In the genomic region with DNA sequence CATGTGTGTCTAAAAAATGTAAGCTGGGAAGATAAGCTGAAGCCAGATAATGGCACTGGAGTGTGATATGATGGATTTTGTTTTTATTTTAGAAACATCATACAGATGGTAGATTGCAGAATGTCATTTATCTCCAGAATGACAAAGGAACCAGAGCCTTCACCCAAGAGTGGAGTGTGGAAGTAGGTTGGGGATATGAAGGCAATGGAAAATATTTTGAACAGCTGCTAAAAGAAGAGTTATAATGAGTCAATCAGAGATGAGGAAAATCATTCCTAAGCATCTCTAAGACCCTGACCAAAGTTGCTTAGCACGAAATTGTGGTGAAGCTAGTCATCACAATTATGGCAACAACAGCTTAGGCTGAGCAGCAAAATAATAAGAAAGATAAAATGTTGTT, we compare ENCODE assay signal across 34 cellular contexts. TPM values are rescaled to one million over a fixed set of nuclear protein-coding genes. Genes with fewer than 3 reads are reported as not detected.
"Had no signal": no experiment of that assay in that cellular context is flagged by ENCODE, and none has a peak within 500 bp of the region (broad histone marks: within the 10 kb centered on the region; RNA-seq: fewer than 3 reads in every experiment).

No MANE protein-coding gene starts in this region.

- H3K9me3 ChIP-seq: suprapubic skin, testis, thoracic aorta, thyroid gland, tibial artery, tibial nerve, transverse colon, upper lobe of left lung, upper lobe of right lung, uterus, vagina had no signal

- ATAC-seq: stimulated activated effector memory CD8-positive, alpha-beta T cell treated with anti-CD3 and anti-CD28 coated beads, Interleukin-12 subunit alpha, Interleukin-12 subunit beta, amount 100 ng/mL, for 72 hours; stimulated activated memory B cell treated with anti-CD40 and anti-IgM and Interleukin-4, amounts not matched to agents 10 μg/mL and 1 μg/mL and 100 μg/mL, for 72 hours; stimulated activated naive B cell treated with anti-CD40 and anti-IgM and Interleukin-4, amounts not matched to agents 10 μg/mL and 1 μg/mL and 100 μg/mL, for 72 hours; stimulated activated naive CD8-positive, alpha-beta T cell treated with anti-CD3 and anti-CD28 coated beads, Interleukin-15, amount 100 ng/mL, for 72 hours; stimulated activated naive CD8-positive, alpha-beta T cell treated with anti-CD3 and anti-CD28 coated beads, Interleukin-15, Interleukin-2, amounts not matched to agents 100 U/mL and 50 U/mL, for 24 hours; upper lobe of right lung had no signal

- H3K4me3 ChIP-seq: stomach, suprapubic skin, testis, thoracic aorta, thyroid gland, tibial artery, tibial nerve, transverse colon, upper lobe of left lung, upper lobe of right lung, uterus, vagina had no signal

- H3K27ac Mint-ChIP-seq: stimulated activated effector memory CD8-positive, alpha-beta T cell treated with anti-CD3 and anti-CD28 coated beads, Interleukin-12 subunit alpha, Interleukin-12 subunit beta, amount 100 ng/mL, for 72 hours; stimulated activated memory B cell treated with anti-CD40 and anti-IgM and Interleukin-4, amounts not matched to agents 10 μg/mL and 1 μg/mL and 100 μg/mL, for 72 hours; stimulated activated naive B cell treated with anti-CD40 and anti-IgM and Interleukin-4, amounts not matched to agents 10 μg/mL and 1 μg/mL and 100 μg/mL, for 72 hours; stimulated activated naive CD8-positive, alpha-beta T cell treated with anti-CD3 and anti-CD28 coated beads, Interleukin-15, amount 100 ng/mL, for 72 hours; stimulated activated naive CD8-positive, alpha-beta T cell treated with anti-CD3 and anti-CD28 coated beads, Interleukin-15, Interleukin-2, amounts not matched to agents 100 ng/mL and 50 ng/mL, for 24 hours; type B pancreatic cell had no signal

- H3K27me3 Mint-ChIP-seq: stimulated activated memory B cell treated with anti-CD40 and anti-IgM and Interleukin-4, amounts not matched to agents 10 μg/mL and 1 μg/mL and 100 μg/mL, for 72 hours; stimulated activated naive B cell treated with anti-CD40 and anti-IgM and Interleukin-4, amounts not matched to agents 10 μg/mL and 1 μg/mL and 100 μg/mL, for 72 hours; stimulated activated naive CD8-positive, alpha-beta T cell treated with anti-CD3 and anti-CD28 coated beads, Interleukin-15, amount 100 ng/mL, for 72 hours; stimulated activated naive CD8-positive, alpha-beta T cell treated with anti-CD3 and anti-CD28 coated beads, Interleukin-15, Interleukin-2, amounts not matched to agents 100 ng/mL and 50 ng/mL, for 24 hours; type B pancreatic cell had no signal

- FAIRE-seq: urothelium cell line had no signal

- H3K36me3 Mint-ChIP-seq: stimulated activated effector memory CD8-positive, alpha-beta T cell treated with anti-CD3 and anti-CD28 coated beads, Interleukin-12 subunit alpha, Interleukin-12 subunit beta, amount 100 ng/mL, for 72 hours; stimulated activated memory B cell treated with anti-CD40 and anti-IgM and Interleukin-4, amounts not matched to agents 10 μg/mL and 1 μg/mL and 100 μg/mL, for 72 hours; stimulated activated naive B cell treated with anti-CD40 and anti-IgM and Interleukin-4, amounts not matched to agents 10 μg/mL and 1 μg/mL and 100 μg/mL, for 72 hours; type B pancreatic cell had no signal

- H3K4me1 ChIP-seq: stomach, suprapubic skin, thyroid gland, tibial artery, tibial nerve, transverse colon, upper lobe of left lung, upper lobe of right lung, uterus, vagina had no signal

- H3K27ac ChIP-seq: stomach, suprapubic skin, testis, thoracic aorta, thyroid gland, tibial artery, tibial nerve, transverse colon, upper lobe of left lung, upper lobe of right lung, uterus, vagina had no signal

- H3K4me3 Mint-ChIP-seq: stimulated activated effector memory CD8-positive, alpha-beta T cell treated with anti-CD3 and anti-CD28 coated beads, Interleukin-12 subunit alpha, Interleukin-12 subunit beta, amount 100 ng/mL, for 72 hours; stimulated activated memory B cell treated with anti-CD40 and anti-IgM and Interleukin-4, amounts not matched to agents 10 μg/mL and 1 μg/mL and 100 μg/mL, for 72 hours; stimulated activated naive B cell treated with anti-CD40 and anti-IgM and Interleukin-4, amounts not matched to agents 10 μg/mL and 1 μg/mL and 100 μg/mL, for 72 hours; stimulated activated naive CD8-positive, alpha-beta T cell treated with anti-CD3 and anti-CD28 coated beads, Interleukin-15, amount 100 ng/mL, for 72 hours; stimulated activated naive CD8-positive, alpha-beta T cell treated with anti-CD3 and anti-CD28 coated beads, Interleukin-15, Interleukin-2, amounts not matched to agents 100 ng/mL and 50 ng/mL, for 24 hours; type B pancreatic cell had no signal

- DNase-seq: stimulated activated CD4-positive, alpha-beta T cell treated with anti-CD3 and anti-CD28 coated beads, Interleukin-2, amount 100 ng/mL, for 48 hours; stimulated activated CD4-positive, alpha-beta T cell treated with anti-CD3 and anti-CD28 coated beads, Interleukin-4, amount 100 ng/mL, for 1 hour; stimulated activated CD4-positive, alpha-beta T cell treated with anti-CD3 and anti-CD28 coated beads, Interleukin-4, amount 100 ng/mL, for 24 hours; stimulated activated CD4-positive, alpha-beta T cell treated with anti-CD3 and anti-CD28 coated beads, Interleukin-4, amount 100 ng/mL, for 4 hours; stimulated activated CD8-positive, alpha-beta memory T cell treated with anti-CD3 and anti-CD28 coated beads, Interleukin-4, amount 100 ng/mL, for 48 hours; stimulated activated naive B cell treated with anti-CD40 and anti-IgM and Interleukin-4, amounts not matched to agents 10 μg/mL and 1 μg/mL and 100 μg/mL, for 72 hours; stimulated activated naive CD4-positive, alpha-beta T cell; stimulated activated naive CD4-positive, alpha-beta T cell treated with Interleukin-2 at 50 U/mL for 16 hours; stimulated activated naive CD8-positive, alpha-beta T cell treated with anti-CD3 and anti-CD28 coated beads, Interleukin-15, amount 100 ng/mL, for 72 hours; stimulated activated naive CD8-positive, alpha-beta T cell treated with anti-CD3 and anti-CD28 coated beads, Interleukin-15, Interleukin-2, amounts not matched to agents 100 U/mL and 50 U/mL, for 24 hours; stomach; substantia nigra; testis; thyroid gland; tibial artery; transverse colon; trophoblast cell; upper lobe of left lung; upper lobe of right lung; uterus had no signal

- H3K4me1 Mint-ChIP-seq: stimulated activated effector memory CD8-positive, alpha-beta T cell treated with anti-CD3 and anti-CD28 coated beads, Interleukin-12 subunit alpha, Interleukin-12 subunit beta, amount 100 ng/mL, for 72 hours; stimulated activated memory B cell treated with anti-CD40 and anti-IgM and Interleukin-4, amounts not matched to agents 10 μg/mL and 1 μg/mL and 100 μg/mL, for 72 hours; stimulated activated naive B cell treated with anti-CD40 and anti-IgM and Interleukin-4, amounts not matched to agents 10 μg/mL and 1 μg/mL and 100 μg/mL, for 72 hours; stimulated activated naive CD8-positive, alpha-beta T cell treated with anti-CD3 and anti-CD28 coated beads, Interleukin-15, amount 100 ng/mL, for 72 hours had no signal

- H3K36me3 ChIP-seq: stomach, suprapubic skin, thoracic aorta, thyroid gland, tibial artery, tibial nerve, transverse colon, upper lobe of left lung, upper lobe of right lung, uterus, vagina had no signal

- H3K27me3 ChIP-seq: stomach, suprapubic skin, testis, thyroid gland, tibial artery, tibial nerve, transverse colon, upper lobe of left lung, upper lobe of right lung, uterus, vagina had no signal

RNA-seq across cellular contexts. Expression of a gene that starts 39.8 kb away (rescaled TPM):
- total RNA-seq: stomach, subcutaneous adipose tissue, suprapubic skin, temporal lobe, thoracic aorta, thyroid gland, tibial nerve, transverse colon, upper lobe of left lung, upper lobe of right lung, ureter, urinary bladder, uterus, vagina had no signal
- polyA plus RNA-seq: stomach, thymus, urinary bladder had no signal
